ENCODE assay signal across 1 cellular context in the genomic region with DNA sequence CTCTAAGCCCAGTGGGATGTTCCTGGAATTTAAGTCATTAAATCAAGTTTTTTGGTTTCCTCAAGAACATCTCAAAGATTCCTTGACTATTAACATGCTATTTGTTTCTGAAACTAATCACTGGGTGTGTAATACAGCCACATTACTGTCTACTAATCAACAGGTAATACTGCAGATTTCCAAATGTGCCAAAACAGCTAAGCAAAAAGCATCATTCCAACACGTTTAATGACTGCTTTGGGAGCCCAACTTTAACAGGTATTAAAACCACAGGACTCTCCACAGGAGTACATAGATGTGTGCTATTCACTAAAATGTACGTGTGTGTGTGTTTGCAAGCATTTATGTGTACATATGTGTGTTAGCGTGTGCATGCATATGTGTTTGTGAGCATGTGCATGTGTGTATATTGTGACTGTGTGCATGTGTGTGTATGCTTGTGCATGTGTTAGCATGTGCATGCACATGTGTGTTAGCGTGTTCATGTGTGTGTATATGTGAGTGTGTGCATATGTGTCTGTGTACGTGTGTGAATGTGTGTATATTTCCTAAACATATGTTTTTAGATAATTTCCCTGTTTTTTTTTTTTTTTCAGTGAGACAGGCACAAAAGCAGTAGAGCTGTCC.
TF ChIP-seq lines count a peak whose summit lies in the region.

No MANE protein-coding gene starts in this region.

TF ChIP-seq in GM23338, 12 proteins besides CTCF, POLR2A, EP300 and RAD21 (continued from another document):
- TF ChIP-seq, protein P1, sequence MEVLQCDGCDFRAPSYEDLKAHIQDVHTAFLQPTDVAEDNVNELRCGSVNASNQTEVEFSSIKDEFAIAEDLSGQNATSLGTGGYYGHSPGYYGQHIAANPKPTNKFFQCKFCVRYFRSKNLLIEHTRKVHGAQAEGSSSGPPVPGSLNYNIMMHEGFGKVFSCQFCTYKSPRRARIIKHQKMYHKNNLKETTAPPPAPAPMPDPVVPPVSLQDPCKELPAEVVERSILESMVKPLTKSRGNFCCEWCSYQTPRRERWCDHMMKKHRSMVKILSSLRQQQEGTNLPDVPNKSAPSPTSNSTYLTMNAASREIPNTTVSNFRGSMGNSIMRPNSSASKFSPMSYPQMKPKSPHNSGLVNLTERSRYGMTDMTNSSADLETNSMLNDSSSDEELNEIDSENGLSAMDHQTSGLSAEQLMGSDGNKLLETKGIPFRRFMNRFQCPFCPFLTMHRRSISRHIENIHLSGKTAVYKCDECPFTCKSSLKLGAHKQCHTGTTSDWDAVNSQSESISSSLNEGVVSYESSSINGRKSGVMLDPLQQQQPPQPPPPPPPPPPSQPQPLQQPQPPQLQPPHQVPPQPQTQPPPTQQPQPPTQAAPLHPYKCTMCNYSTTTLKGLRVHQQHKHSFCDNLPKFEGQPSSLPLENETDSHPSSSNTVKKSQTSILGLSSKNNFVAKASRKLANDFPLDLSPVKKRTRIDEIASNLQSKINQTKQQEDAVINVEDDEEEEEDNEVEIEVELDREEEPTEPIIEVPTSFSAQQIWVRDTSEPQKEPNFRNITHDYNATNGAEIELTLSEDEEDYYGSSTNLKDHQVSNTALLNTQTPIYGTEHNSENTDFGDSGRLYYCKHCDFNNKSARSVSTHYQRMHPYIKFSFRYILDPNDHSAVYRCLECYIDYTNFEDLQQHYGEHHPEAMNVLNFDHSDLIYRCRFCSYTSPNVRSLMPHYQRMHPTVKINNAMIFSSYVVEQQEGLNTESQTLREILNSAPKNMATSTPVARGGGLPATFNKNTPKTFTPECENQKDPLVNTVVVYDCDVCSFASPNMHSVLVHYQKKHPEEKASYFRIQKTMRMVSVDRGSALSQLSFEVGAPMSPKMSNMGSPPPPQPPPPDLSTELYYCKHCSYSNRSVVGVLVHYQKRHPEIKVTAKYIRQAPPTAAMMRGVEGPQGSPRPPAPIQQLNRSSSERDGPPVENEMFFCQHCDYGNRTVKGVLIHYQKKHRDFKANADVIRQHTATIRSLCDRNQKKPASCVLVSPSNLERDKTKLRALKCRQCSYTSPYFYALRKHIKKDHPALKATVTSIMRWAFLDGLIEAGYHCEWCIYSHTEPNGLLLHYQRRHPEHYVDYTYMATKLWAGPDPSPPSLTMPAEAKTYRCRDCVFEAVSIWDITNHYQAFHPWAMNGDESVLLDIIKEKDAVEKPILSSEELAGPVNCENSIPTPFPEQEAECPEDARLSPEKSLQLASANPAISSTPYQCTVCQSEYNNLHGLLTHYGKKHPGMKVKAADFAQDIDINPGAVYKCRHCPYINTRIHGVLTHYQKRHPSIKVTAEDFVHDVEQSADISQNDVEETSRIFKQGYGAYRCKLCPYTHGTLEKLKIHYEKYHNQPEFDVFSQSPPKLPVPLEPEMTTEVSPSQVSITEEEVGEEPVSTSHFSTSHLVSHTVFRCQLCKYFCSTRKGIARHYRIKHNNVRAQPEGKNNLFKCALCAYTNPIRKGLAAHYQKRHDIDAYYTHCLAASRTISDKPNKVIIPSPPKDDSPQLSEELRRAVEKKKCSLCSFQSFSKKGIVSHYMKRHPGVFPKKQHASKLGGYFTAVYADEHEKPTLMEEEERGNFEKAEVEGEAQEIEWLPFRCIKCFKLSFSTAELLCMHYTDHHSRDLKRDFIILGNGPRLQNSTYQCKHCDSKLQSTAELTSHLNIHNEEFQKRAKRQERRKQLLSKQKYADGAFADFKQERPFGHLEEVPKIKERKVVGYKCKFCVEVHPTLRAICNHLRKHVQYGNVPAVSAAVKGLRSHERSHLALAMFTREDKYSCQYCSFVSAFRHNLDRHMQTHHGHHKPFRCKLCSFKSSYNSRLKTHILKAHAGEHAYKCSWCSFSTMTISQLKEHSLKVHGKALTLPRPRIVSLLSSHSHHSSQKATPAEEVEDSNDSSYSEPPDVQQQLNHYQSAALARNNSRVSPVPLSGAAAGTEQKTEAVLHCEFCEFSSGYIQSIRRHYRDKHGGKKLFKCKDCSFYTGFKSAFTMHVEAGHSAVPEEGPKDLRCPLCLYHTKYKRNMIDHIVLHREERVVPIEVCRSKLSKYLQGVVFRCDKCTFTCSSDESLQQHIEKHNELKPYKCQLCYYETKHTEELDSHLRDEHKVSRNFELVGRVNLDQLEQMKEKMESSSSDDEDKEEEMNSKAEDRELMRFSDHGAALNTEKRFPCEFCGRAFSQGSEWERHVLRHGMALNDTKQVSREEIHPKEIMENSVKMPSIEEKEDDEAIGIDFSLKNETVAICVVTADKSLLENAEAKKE (CRISPR knock-in tag; IDR thresholded peaks at IDR 0.05): no peak
- TF ChIP-seq NANOG (IDR thresholded peaks at IDR 0.05; ENCODE audit: borderline replicate concordance) (no peak), POLR2AphosphoS5 (IDR thresholded peaks at IDR 0.05; ENCODE audit: low read depth) (no peak), EZH2 (IDR thresholded peaks at IDR 0.05; ENCODE audit: low read depth, unreplicated experiment) (no peak), ZNF114 (CRISPR knock-in tag; IDR thresholded peaks at IDR 0.05) (no peak), CREB1 (CRISPR knock-in tag; IDR thresholded peaks at IDR 0.05; ENCODE audit: low read depth) (no peak), EZH2phosphoT487 (IDR thresholded peaks at IDR 0.05; ENCODE audit: unreplicated experiment) (no peak), STAT1 (IDR thresholded peaks at IDR 0.05; ENCODE audit: unreplicated experiment) (no peak), REST (IDR thresholded peaks at IDR 0.05; ENCODE audit: unreplicated experiment) (no peak), JUNB (IDR thresholded peaks at IDR 0.05; ENCODE audit: unreplicated experiment) (no peak), ZNF331 (CRISPR knock-in tag; IDR thresholded peaks at IDR 0.05; ENCODE audit: low read depth) (no peak)
TF ChIP-seq in GM23338: peak in this region for 0.
